8 cellular contexts compared by ENCODE assay signal in the genomic region with DNA sequence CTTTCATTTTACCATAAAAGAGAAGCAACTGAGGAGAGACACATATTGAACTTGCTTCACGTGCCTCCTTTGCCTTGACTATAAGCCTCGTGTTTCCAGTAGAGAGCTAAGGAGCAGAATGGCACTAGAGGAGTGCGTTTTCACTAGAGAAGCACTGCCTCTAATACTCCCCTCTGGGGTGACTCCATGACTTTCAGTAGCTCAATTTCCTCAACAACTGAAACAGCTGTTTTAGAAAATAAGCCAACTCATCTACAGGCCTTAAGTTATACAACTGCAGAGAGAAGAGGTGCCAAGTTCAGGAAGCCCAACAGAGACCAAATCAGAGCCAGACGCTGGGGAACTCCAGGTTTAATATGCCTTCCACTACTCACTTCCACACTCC. TPM values are rescaled to one million over a fixed set of nuclear protein-coding genes. Genes with fewer than 3 reads are reported as not detected.
DNase-seq lines count a peak whose midpoint lies in the region; ATAC-seq and TF ChIP-seq lines count a peak whose summit lies in the region.

No MANE protein-coding gene starts in this region.

- DNase-seq in cardiac muscle cell (ENCODE audit: low read depth in 1 of 2, low spot score in 1 of 2) (peak; percentile 12 to 47), Right ventricle myocardium inferior (ENCODE audit: missing footprints) (no peak), WERI-Rb-1 (no peak), skeletal muscle cell (ENCODE audit: low read depth) (no peak)
- DNase-seq in stimulated activated CD4-positive, alpha-beta T cell treated with anti-CD3 and anti-CD28 coated beads, Interleukin-12 subunit alpha, Interleukin-12 subunit beta, amount 100 ng/mL, for 4 hours: no peak

- H3K4me1 ChIP-seq in cardiac muscle cell (ENCODE audit: low read depth) (peaks cover 18% of the 10 kb centered on the region), gastroesophageal sphincter (peaks cover 3 to 61% (median 22%) of the 10 kb centered on the region in 3 donors)

- no peak for TF ChIP-seq EP300 in gastroesophageal sphincter (IDR thresholded peaks at IDR 0.05)

- intact Hi-C loops in Right ventricle myocardium inferior (cut with DNase I): loop anchor here (10.0 kb wide), 1 partner anchor 323 kb away; a partner anchor contains a TSS

- no peaks in the 10 kb centered on the region for H3K9me3 ChIP-seq in cardiac muscle cell (ENCODE audit: low read depth)
- H3K9me3 ChIP-seq in WERI-Rb-1 (ENCODE audit: severe bottlenecking): no peaks in the 10 kb centered on the region
- H3K9me3 ChIP-seq in gastroesophageal sphincter: no peaks in the 10 kb centered on the region

- no peak for TF ChIP-seq POLR2A in gastroesophageal sphincter (IDR thresholded peaks at IDR 0.05)

- WGBS in gastroesophageal sphincter (ENCODE audit: low coverage in 1 of 2), 2 donors: 4% methylated on average over 4 of the region's 4 CpGs

- no peaks in the 10 kb centered on the region for H3K27me3 ChIP-seq in cardiac muscle cell
- no peaks in the 10 kb centered on the region for H3K27me3 ChIP-seq in WERI-Rb-1 (ENCODE audit: insufficient read depth, low read depth, severe bottlenecking)
- no peaks in the 10 kb centered on the region for H3K27me3 ChIP-seq in gastroesophageal sphincter

- H3K36me3 ChIP-seq in cardiac muscle cell: no peaks in the 10 kb centered on the region
- peaks cover 4% of the 10 kb centered on the region for H3K36me3 ChIP-seq in WERI-Rb-1
- no peaks in the 10 kb centered on the region for H3K36me3 ChIP-seq in gastroesophageal sphincter

- TF ChIP-seq CTCF in cardiac muscle cell (IDR thresholded peaks at IDR 0.05; ENCODE audit: low read depth, low read length) (no peak), WERI-Rb-1 (IDR thresholded peaks at IDR 0.05; ENCODE audit: low read depth, low read length) (no peak), gastroesophageal sphincter (IDR thresholded peaks at IDR 0.05) (no peak)

- peak overlapping the region; percentile 94 for H3K27ac ChIP-seq in cardiac muscle cell
- no peak overlapping the region for H3K27ac ChIP-seq in WERI-Rb-1
- H3K27ac ChIP-seq in gastroesophageal sphincter: peak overlapping the region; percentile 92 to 99 (median 97)

- no peak for ATAC-seq in Right ventricle myocardium inferior
- ATAC-seq in gastroesophageal sphincter: no peak
- no peak for ATAC-seq in GM19397 (IDR thresholded peaks at IDR 0.05; ENCODE audit: unreplicated experiment)
- ATAC-seq in GM21825 (IDR thresholded peaks at IDR 0.05; ENCODE audit: unreplicated experiment): no peak

- H3K4me3 ChIP-seq in cardiac muscle cell (peak overlapping the region; percentile 88), WERI-Rb-1 (ENCODE audit: low read depth, low read length) (peak overlapping the region; percentile 98), gastroesophageal sphincter (peak overlapping the region; percentile 87 to 92), skeletal muscle cell (ENCODE audit: low read depth, low read length) (peak overlapping the region; percentile 93)

RNA-seq across cellular contexts. Expression of a gene that starts 1.9 kb away (rescaled TPM):
- total RNA-seq in cardiac muscle cell (43.3 and 51.5 TPM in 2 replicates), Right ventricle myocardium inferior (42.3 TPM), gastroesophageal sphincter (10 to 100 TPM; 73.6 to 95.2 (median 80.6) TPM)
- 37.1 and 39.0 TPM in 2 replicates for polyA plus RNA-seq in cardiac muscle cell

Comparison
In these comparisons a context has a peak if more than half of its experiments do, and no peak if none do; other contexts are left out.
1. DNase-seq: peak in cardiac muscle cell (2 of 2); none in Right ventricle myocardium inferior (single experiment), WERI-Rb-1 (single experiment), skeletal muscle cell (single experiment) and stimulated activated CD4-positive, alpha-beta T cell treated with anti-CD3 and anti-CD28 coated beads, Interleukin-12 subunit alpha, Interleukin-12 subunit beta, amount 100 ng/mL, for 4 hours (single experiment).
2. Peak in every context shown above with its lines, with median percentiles within 50 percentile points of each other: H3K4me3 ChIP-seq.